28 cellular contexts compared by ENCODE assay signal in the genomic region with DNA sequence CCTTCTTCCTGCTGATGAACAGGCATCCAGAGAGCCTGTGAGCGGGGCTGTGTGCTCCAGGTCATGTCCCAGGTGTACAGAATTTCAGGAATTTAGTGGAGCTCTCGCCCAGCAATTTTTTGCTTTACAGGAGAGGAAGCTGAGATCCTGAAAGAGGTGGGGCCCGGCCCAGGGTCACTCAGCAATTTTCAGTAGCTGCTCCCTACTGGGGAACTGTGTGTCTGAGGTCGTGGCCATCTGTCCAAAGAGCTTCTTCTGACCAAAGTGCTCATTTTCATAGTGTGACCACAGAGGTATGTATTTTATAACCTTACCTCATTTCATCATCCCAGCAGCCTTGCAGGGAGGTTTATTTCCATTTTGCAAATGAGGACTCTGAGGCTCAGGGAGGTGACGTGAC. TPM values are rescaled to one million over a fixed set of nuclear protein-coding genes. Genes with fewer than 3 reads are reported as not detected.
"Had no signal": no experiment of that assay in that cellular context is flagged by ENCODE, and none has a peak within 500 bp of the region (broad histone marks: within the 10 kb centered on the region; RNA-seq: fewer than 3 reads in every experiment).

No MANE protein-coding gene starts in this region.

- H3K4me3 Mint-ChIP-seq: activated naive CD8-positive, alpha-beta T cell treated with anti-CD3 and anti-CD28 coated beads, Interleukin-2, amount 10 ng/mL, durations not matched to agents 7 days and 5 days; activated T-cell treated with anti-CD3 and anti-CD28 coated beads, Interleukin-2, amount 50 U/mL, for 4 hours; nephron; T-helper 17 cell had no signal

- H3K9me3 Mint-ChIP-seq: activated naive CD8-positive, alpha-beta T cell treated with anti-CD3 and anti-CD28 coated beads, Interleukin-2, amount 10 ng/mL, durations not matched to agents 7 days and 5 days; activated T-cell treated with anti-CD3 and anti-CD28 coated beads, Interleukin-2, amount 50 U/mL, for 4 hours; nephron had no signal

- DNase-seq: activated CD4-positive, alpha-beta T cell treated with anti-CD3 and anti-CD28 coated beads for 4 hours; activated CD4-positive, alpha-beta T cell treated with anti-CD3 and anti-CD28 coated beads, Interleukin-2, amount 50 U/mL, for 48 hours; activated CD4-positive, CD25-positive, alpha-beta regulatory T cell; activated CD8-positive, alpha-beta memory T cell treated with anti-CD3 and anti-CD28 coated beads, Interleukin-2, amount 50 U/mL, for 48 hours; activated naive CD4-positive, alpha-beta T cell treated with Interleukin-2 at 50 U/mL for 16 hours; activated naive CD8-positive, alpha-beta T cell treated with anti-CD3 and anti-CD28 coated beads, Interleukin-2, amount 10 ng/mL, durations not matched to agents 7 days and 5 days; activated T-cell treated with anti-CD3 and anti-CD28 coated beads, Interleukin-2, amount 50 U/mL, for 4 hours; amniotic stem cell; effector CD4-positive, alpha-beta T cell; heart right ventricle; midbrain; pancreas; right cardiac atrium; stimulated activated CD4-positive, alpha-beta T cell treated with anti-CD3 and anti-CD28 coated beads, Interleukin-4, amount 100 ng/mL, for 24 hours; stimulated activated naive CD8-positive, alpha-beta T cell treated with anti-CD3 and anti-CD28 coated beads, Interleukin-15, Interleukin-2, amounts not matched to agents 100 U/mL and 50 U/mL, for 24 hours; T-helper 17 cell had no signal

- H3K4me3 ChIP-seq: heart right ventricle, lung, pancreas had no signal

- H3K4me1 Mint-ChIP-seq: activated naive CD8-positive, alpha-beta T cell treated with anti-CD3 and anti-CD28 coated beads, Interleukin-2, amount 10 ng/mL, durations not matched to agents 7 days and 5 days; nephron had no signal

- H3K36me3 Mint-ChIP-seq: activated naive CD8-positive, alpha-beta T cell treated with anti-CD3 and anti-CD28 coated beads, Interleukin-2, amount 10 ng/mL, durations not matched to agents 7 days and 5 days had no signal

- ATAC-seq: activated T-cell treated with anti-CD3 and anti-CD28 coated beads, Interleukin-2, amount 50 U/mL, for 4 hours; heart right ventricle; left lobe of liver; pancreas; right cardiac atrium; stimulated activated naive CD8-positive, alpha-beta T cell treated with anti-CD3 and anti-CD28 coated beads, Interleukin-15, Interleukin-2, amounts not matched to agents 100 U/mL and 50 U/mL, for 24 hours; T-helper 17 cell had no signal

- H3K9me3 ChIP-seq: heart right ventricle, pancreas had no signal

- H3K27ac ChIP-seq: heart right ventricle, pancreas had no signal

- H3K36me3 ChIP-seq: heart right ventricle, pancreas had no signal

- H3K4me1 ChIP-seq: heart right ventricle, pancreas had no signal

- H3K27ac Mint-ChIP-seq: activated naive CD8-positive, alpha-beta T cell treated with anti-CD3 and anti-CD28 coated beads, Interleukin-2, amount 10 ng/mL, durations not matched to agents 7 days and 5 days; nephron; T-helper 17 cell had no signal

- H3K27me3 ChIP-seq: pancreas had no signal

RNA-seq across cellular contexts. Expression of a gene that starts 46.2 kb away (rescaled TPM):
- total RNA-seq: cerebellum, epithelial cell of proximal tubule, fibroblast of villous mesenchyme, kidney epithelial cell, left lobe of liver, myocyte, pulmonary artery endothelial cell, subcutaneous adipose tissue, ureter had no signal

RNA-seq across cellular contexts. Expression of a gene that starts 49.8 kb away (rescaled TPM):
- total RNA-seq: activated CD8-positive, alpha-beta memory T cell treated with anti-CD3 and anti-CD28 coated beads for 36 hours; activated naive CD8-positive, alpha-beta T cell treated with anti-CD3 and anti-CD28 coated beads, Interleukin-2, amount 10 ng/mL, durations not matched to agents 7 days and 5 days; activated T-cell treated with anti-CD3 and anti-CD28 coated beads, Interleukin-2, amount 50 U/mL, for 4 hours; cerebellum; myocyte; pulmonary artery endothelial cell; T-helper 17 cell had no signal

RNA-seq across cellular contexts. Expression of a gene that starts 54.7 kb away (rescaled TPM):
- total RNA-seq: cerebellum, epithelial cell of proximal tubule, fibroblast of villous mesenchyme, heart right ventricle, kidney epithelial cell, left lobe of liver, myocyte, pulmonary artery endothelial cell, right cardiac atrium, ureter had no signal
